ENCODE assay signal across 10 cellular contexts in the genomic region with DNA sequence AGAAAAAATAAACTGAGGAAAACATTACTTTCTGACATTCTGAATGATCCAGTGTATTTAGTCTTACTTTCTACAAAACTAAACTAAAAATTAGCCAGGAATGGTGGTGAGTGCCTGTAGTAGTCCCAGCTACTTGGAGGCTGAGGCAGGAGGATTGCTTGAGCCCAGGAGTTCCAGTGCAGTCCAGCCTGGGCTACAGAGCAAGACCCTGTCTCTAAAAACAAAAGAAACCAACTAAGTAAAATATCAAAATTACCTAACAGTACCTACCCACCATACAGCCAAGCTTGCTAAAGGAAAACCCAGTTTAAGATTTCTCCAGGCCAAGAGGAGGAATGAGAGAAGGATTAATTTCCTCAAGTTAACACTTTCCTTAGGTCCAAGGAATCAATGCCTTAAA. TPM values are rescaled to one million over a fixed set of nuclear protein-coding genes. Genes with fewer than 3 reads are reported as not detected.
A peak's percentile ranks its signal among the peaks of the same experiment; 100 is the strongest.
DNase-seq lines count a peak whose midpoint lies in the region; ATAC-seq and TF ChIP-seq lines count a peak whose summit lies in the region.
"Had no signal": no experiment of that assay in that cellular context is flagged by ENCODE, and none has a peak within 500 bp of the region (broad histone marks: within the 10 kb centered on the region; RNA-seq: fewer than 3 reads in every experiment).

No MANE protein-coding gene starts in this region.

- 0 out of 2 replicates have a peak, but pooled peaks cover 3% of the 10 kb centered on the region for H3K9me1 ChIP-seq in IMR-90 (ENCODE audit: insufficient read depth, low read length)

- H2BK15ac ChIP-seq in IMR-90 (ENCODE audit: low read depth, low read length): no peak overlapping the region

- H2BK20ac ChIP-seq in IMR-90 (ENCODE audit: low read depth, low read length): no peak overlapping the region

- H4K91ac ChIP-seq in IMR-90 (ENCODE audit: insufficient read depth, low read depth, low read length): no peak overlapping the region

- H4K20me1 ChIP-seq in DND-41 (ENCODE audit: insufficient read depth, low read length): peaks cover 55% of the 10 kb centered on the region
- peaks cover 34% of the 10 kb centered on the region for H4K20me1 ChIP-seq in IMR-90 (ENCODE audit: insufficient read depth, low read length)

- no peak overlapping the region for H2BK120ac ChIP-seq in IMR-90 (ENCODE audit: low read depth, low read length)

- no peak for TF ChIP-seq CTCF in DND-41 (IDR thresholded peaks at IDR 0.05; ENCODE audit: borderline replicate concordance, extremely low read depth, low read length, poor library complexity, severe bottlenecking)
- TF ChIP-seq CTCF in IMR-90 (conservative IDR thresholded peaks at IDR 0.05; ENCODE audit: low read depth, low read length): no peak
- TF ChIP-seq CTCF in nephron progenitor cell (IDR thresholded peaks at IDR 0.05): no peak

- H3K4me1 Mint-ChIP-seq in activated naive CD8-positive, alpha-beta T cell treated with anti-CD3 and anti-CD28 coated beads, Interleukin-2, amount 50 U/mL, for 24 hours: peaks cover 55% of the 10 kb centered on the region
- H3K4me1 Mint-ChIP-seq in nephron progenitor cell: peaks cover 52% of the 10 kb centered on the region

- H3K23ac ChIP-seq in IMR-90 (ENCODE audit: low read depth, low read length): 0 out of 2 replicates have a peak overlapping the region, but pooled peaks have one; percentile 24

- no peak for TF ChIP-seq RAD21 in IMR-90 (IDR thresholded peaks at IDR 0.05; ENCODE audit: low read length)

- DNase-seq in DND-41 (no peak), IMR-90 (no peak), nephron progenitor cell (no peak)
- no peak for DNase-seq in activated naive CD8-positive, alpha-beta T cell treated with anti-CD3 and anti-CD28 coated beads, Interleukin-2, amount 50 U/mL, for 24 hours
- DNase-seq: left colon, NCI-H1092 treated with DMSO at 0.1 percent for 48 hours had no signal

- ATAC-seq in DND-41 (ENCODE audit: insufficient read depth, low read depth) (no peak), IMR-90 (ENCODE audit: low read depth) (no peak), HG03135 (IDR thresholded peaks at IDR 0.05; ENCODE audit: unreplicated experiment) (no peak), GM18867 (IDR thresholded peaks at IDR 0.05; ENCODE audit: unreplicated experiment) (no peak), GM18511 (IDR thresholded peaks at IDR 0.05; ENCODE audit: unreplicated experiment) (no peak)
- ATAC-seq in activated naive CD8-positive, alpha-beta T cell treated with anti-CD3 and anti-CD28 coated beads, Interleukin-2, amount 50 U/mL, for 24 hours: no peak
- ATAC-seq: esophagus mucosa, left colon had no signal

- no peaks in the 10 kb centered on the region for H3K9me3 ChIP-seq in DND-41 (ENCODE audit: insufficient read depth, low read length, severe bottlenecking)
- H3K9me3 ChIP-seq in IMR-90 (ENCODE audit: control insufficient read depth, insufficient read depth, low read length): no peaks in the 10 kb centered on the region

- H3K36me3 ChIP-seq in DND-41 (ENCODE audit: insufficient read depth, low read length): peaks cover 79% of the 10 kb centered on the region
- H3K36me3 ChIP-seq in IMR-90 (ENCODE audit: control insufficient read depth, insufficient read depth, low read length): peaks cover 25% of the 10 kb centered on the region

- no TSS peak for BruUV-seq in IMR-90 (replicated peaks; lab: Mats Ljungman, UMichigan)

- H3K4me3 Mint-ChIP-seq in activated naive CD8-positive, alpha-beta T cell treated with anti-CD3 and anti-CD28 coated beads, Interleukin-2, amount 50 U/mL, for 24 hours: peak overlapping the region; percentile 97
- peak overlapping the region; percentile 92 for H3K4me3 Mint-ChIP-seq in nephron progenitor cell

- no peak overlapping the region for H4K8ac ChIP-seq in IMR-90 (ENCODE audit: low read depth in 2 of 2, low read length in 2 of 2)

- H3K4me3 ChIP-seq in DND-41 (ENCODE audit: low read depth in 1 of 2, low read length in 2 of 2) (peak overlapping the region; percentile 53 to 73; a peak in 3 of 4 replicates), IMR-90 (ENCODE audit: insufficient read depth, low read depth, low read length) (no peak overlapping the region)

- H3K4me2 ChIP-seq in DND-41 (ENCODE audit: insufficient read depth, low read length) (peak overlapping the region; percentile 80), IMR-90 (ENCODE audit: low read depth, low read length) (no peak overlapping the region)

- H4K5ac ChIP-seq in IMR-90 (ENCODE audit: low read depth, low read length): no peak overlapping the region

- no peak overlapping the region for H3K18ac ChIP-seq in IMR-90 (ENCODE audit: low read depth, low read length)

- no peaks in the 10 kb centered on the region for H3K9me3 Mint-ChIP-seq in activated naive CD8-positive, alpha-beta T cell treated with anti-CD3 and anti-CD28 coated beads, Interleukin-2, amount 50 U/mL, for 24 hours
- H3K9me3 Mint-ChIP-seq in nephron progenitor cell: no peaks in the 10 kb centered on the region

- H3K27me3 ChIP-seq in DND-41 (ENCODE audit: insufficient read depth, low read length, poor library complexity) (no peaks in the 10 kb centered on the region), IMR-90 (ENCODE audit: control insufficient read depth, insufficient read depth, low read length) (no peaks in the 10 kb centered on the region)

- H2AK5ac ChIP-seq in IMR-90 (ENCODE audit: low read depth, low read length): no peak overlapping the region

- H2AK9ac ChIP-seq in IMR-90 (replicated peaks; ENCODE audit: low read depth, low read length, poor library complexity): no peak overlapping the region

- peaks cover 88% of the 10 kb centered on the region for H3K36me3 Mint-ChIP-seq in activated naive CD8-positive, alpha-beta T cell treated with anti-CD3 and anti-CD28 coated beads, Interleukin-2, amount 50 U/mL, for 24 hours (ENCODE audit: low read depth)
- H3K36me3 Mint-ChIP-seq in nephron progenitor cell (ENCODE audit: low read depth): peaks cover 57% of the 10 kb centered on the region

- H3K56ac ChIP-seq in IMR-90 (ENCODE audit: extremely low read depth, insufficient read depth, low read length): no peak overlapping the region

- no peak overlapping the region for H3K14ac ChIP-seq in IMR-90 (replicated peaks; ENCODE audit: low read depth, low read length)

- in situ Hi-C loops in IMR-90 (cut with MboI; ENCODE audit: low sequenced_read_pairs): loop anchor here (5.0 kb wide), 1 partner anchor 79 kb away; no protein-coding TSS in a partner anchor

- no peak overlapping the region for H2BK5ac ChIP-seq in IMR-90 (ENCODE audit: low read depth, low read length, poor library complexity, severe bottlenecking)

- peak overlapping the region; percentile 97 for H3K27ac Mint-ChIP-seq in activated naive CD8-positive, alpha-beta T cell treated with anti-CD3 and anti-CD28 coated beads, Interleukin-2, amount 50 U/mL, for 24 hours
- H3K27ac Mint-ChIP-seq in nephron progenitor cell: no peak overlapping the region

- H3K4me1 ChIP-seq in DND-41 (ENCODE audit: insufficient read depth, low read length) (peaks cover 57% of the 10 kb centered on the region), IMR-90 (ENCODE audit: control insufficient read depth, insufficient read depth, low read length) (0 out of 2 replicates have a peak, but pooled peaks cover 1% of the 10 kb centered on the region)

- H3K4ac ChIP-seq in IMR-90 (ENCODE audit: low read depth, low read length): no peak overlapping the region

- dilution Hi-C loops in IMR-90 (cut with HindIII; ENCODE audit: low sequenced_read_pairs, unreplicated experiment): no loop called here

- no peak for TF ChIP-seq POLR2A in IMR-90 (IDR thresholded peaks at IDR 0.05; ENCODE audit: low read depth, low read length)

- H2AFZ ChIP-seq in DND-41 (ENCODE audit: low read depth, low read length): no peak overlapping the region
- H2AFZ ChIP-seq in IMR-90 (replicated peaks; ENCODE audit: low read length, poor library complexity): no peak overlapping the region

- peaks cover 22 to 38% of the 10 kb centered on the region in 2 experiments for H3K79me1 ChIP-seq in IMR-90 (ENCODE audit: low read depth in 1 of 2, low read length in 2 of 2)

- H3K27me3 Mint-ChIP-seq in activated naive CD8-positive, alpha-beta T cell treated with anti-CD3 and anti-CD28 coated beads, Interleukin-2, amount 50 U/mL, for 24 hours: no peaks in the 10 kb centered on the region
- H3K27me3 Mint-ChIP-seq in nephron progenitor cell (ENCODE audit: low read depth, poor library complexity): no peaks in the 10 kb centered on the region

- POLR2A ChIA-PET in IMR-90 (lab: Charles Lee; ENCODE audit: unreplicated experiment): no interaction called here

- H3K27ac ChIP-seq in DND-41 (ENCODE audit: low read length) (0 out of 2 replicates have a peak overlapping the region, but pooled peaks have one; percentile 75), IMR-90 (ENCODE audit: insufficient read depth, low read length) (no peak overlapping the region)

- intact Hi-C loops in IMR-90 (cut with micrococcal nuclease): loop anchor here (5.0 kb wide), 1 partner anchor 39 kb away; no protein-coding TSS in a partner anchor

- H3K9ac ChIP-seq in DND-41 (ENCODE audit: low read depth, low read length) (peak overlapping the region; percentile 74), IMR-90 (ENCODE audit: low read depth, low read length) (no peak overlapping the region)

- peaks cover 94% of the 10 kb centered on the region for H3K79me2 ChIP-seq in DND-41 (ENCODE audit: insufficient read depth, low read length)

- CTCF ChIA-PET in IMR-90 (lab: Yijun Ruan, JAX): no interaction called here

TF ChIP-seq in IMR-90, 13 proteins besides CTCF, POLR2A, EP300 and RAD21 (continues in another document):
- TF ChIP-seq BHLHE40 (IDR thresholded peaks at IDR 0.05; ENCODE audit: low read depth, low read length): no peak
- TF ChIP-seq NFE2L2 (IDR thresholded peaks at IDR 0.05; ENCODE audit: low read depth, low read length): no peak
- no peak for TF ChIP-seq CEBPB (IDR thresholded peaks at IDR 0.05; ENCODE audit: low read depth, low read length)
- TF ChIP-seq SMC3 (IDR thresholded peaks at IDR 0.05; ENCODE audit: low read depth, low read length): no peak

RNA-seq across cellular contexts. Expression of a gene that starts 2.9 kb away (rescaled TPM):
- total RNA-seq in IMR-90 (2012; rRNA removed): 171 and 374 TPM in 2 replicates
- 147 and 171 TPM in 2 replicates for polyA plus RNA-seq in IMR-90 (2012; rRNA removed)
- 45.0 and 57.1 TPM in 2 replicates for polyA plus RNA-seq in IMR-90 (2012; cell fraction: cytosol; rRNA removed)
- 32.5 and 93.3 TPM in 2 replicates for polyA plus RNA-seq in IMR-90 (2012; cell fraction: nucleus; rRNA removed; ENCODE audit: low replicate concordance)

RNA-seq across cellular contexts. Expression of a gene that starts 3.5 kb away (rescaled TPM):
- 13.3 and 60.3 TPM in 2 replicates for total RNA-seq in IMR-90 (2012; rRNA removed)
- 93.6 and 106 TPM in 2 replicates for polyA plus RNA-seq in IMR-90 (2012; rRNA removed)
- polyA plus RNA-seq in IMR-90 (2012; cell fraction: cytosol; rRNA removed): 15.7 and 19.2 TPM in 2 replicates
- 9.3 and 26.8 TPM in 2 replicates for polyA plus RNA-seq in IMR-90 (2012; cell fraction: nucleus; rRNA removed; ENCODE audit: low replicate concordance)

RNA-seq across cellular contexts. Expression of a gene that starts 19.2 kb away (rescaled TPM):
- total RNA-seq in IMR-90 (2012; rRNA removed): 34.8 and 69.4 TPM in 2 replicates
- 29.3 and 36.0 TPM in 2 replicates for polyA plus RNA-seq in IMR-90 (2012; rRNA removed)
- polyA plus RNA-seq in IMR-90 (2012; cell fraction: cytosol; rRNA removed): 5.9 and 7.6 TPM in 2 replicates
- polyA plus RNA-seq in IMR-90 (2012; cell fraction: nucleus; rRNA removed; ENCODE audit: low replicate concordance): 1.5 and 8.2 TPM in 2 replicates

RNA-seq across cellular contexts. Expression of a gene that starts 43.3 kb away (rescaled TPM):
- 28.7 and 64.2 TPM in 2 replicates for total RNA-seq in IMR-90 (2012; rRNA removed)
- 6.3 and 9.5 TPM in 2 replicates for polyA plus RNA-seq in IMR-90 (2012; rRNA removed)
- polyA plus RNA-seq in IMR-90 (2012; cell fraction: cytosol; rRNA removed): 1.6 and 2.8 TPM in 2 replicates
- 0.81 and 4.0 TPM in 2 replicates for polyA plus RNA-seq in IMR-90 (2012; cell fraction: nucleus; rRNA removed; ENCODE audit: low replicate concordance)
